ENCODE assay signal across 7 cellular contexts in genomic region chr1:186086583-186086982, GRCh38.
"Had no signal": no experiment of that assay in that cellular context is flagged by ENCODE, and none has a peak within 500 bp of the region (broad histone marks: within the 10 kb centered on the region; RNA-seq: fewer than 3 reads in every experiment).

No MANE protein-coding gene starts in this region.

- FAIRE-seq: HepG2, HTR-8/SVneo had no signal

- ATAC-seq: HepG2 had no signal

- H3K9ac ChIP-seq: KMS-11 had no signal

- DNase-seq: IMR-90, KBM-7, KG1 had no signal

- H3K27ac ChIP-seq: HL-60, KMS-11 had no signal

- H3K4me2 ChIP-seq: KMS-11 had no signal
